1 cellular context compared by ENCODE assay signal in genomic region chr7:112437038-112437437, GRCh38.
TF ChIP-seq lines count a peak whose summit lies in the region.

No MANE protein-coding gene starts in this region.

TF ChIP-seq in SK-N-SH, 30 proteins besides CTCF, POLR2A, EP300 and RAD21:
- TF ChIP-seq USF1 (IDR thresholded peaks at IDR 0.05; ENCODE audit: borderline replicate concordance, low read depth) (no peak), NFIC (IDR thresholded peaks at IDR 0.05; ENCODE audit: borderline replicate concordance) (0 out of 2 replicates have a peak, but pooled peaks have one; percentile 24), GABPA (IDR thresholded peaks at IDR 0.05; ENCODE audit: low read depth) (no peak), IRF3 (IDR thresholded peaks at IDR 0.05; ENCODE audit: low read depth, low read length) (no peak), FOSL2 (IDR thresholded peaks at IDR 0.05; ENCODE audit: borderline replicate concordance, low read depth) (peak; percentile 82), FOXJ3 (CRISPR knock-in tag; IDR thresholded peaks at IDR 0.05) (no peak), TAF1 (IDR thresholded peaks at IDR 0.05; ENCODE audit: borderline replicate concordance, low read depth, low read length) (no peak), YY1 (IDR thresholded peaks at IDR 0.05; ENCODE audit: low read depth) (no peak), RXRA (IDR thresholded peaks at IDR 0.05; ENCODE audit: borderline replicate concordance, low read depth) (no peak), RCOR1 (IDR thresholded peaks at IDR 0.05; ENCODE audit: low read length) (no peak), MEF2A (IDR thresholded peaks at IDR 0.05; ENCODE audit: borderline replicate concordance, low read depth) (no peak), TEAD4 (IDR thresholded peaks at IDR 0.05; ENCODE audit: borderline replicate concordance, insufficient read depth) (0 out of 2 replicates have a peak, but pooled peaks have one; percentile 31), REST (IDR thresholded peaks at IDR 0.05; ENCODE audit: low read depth, low read length) (no peak), TCF12 (IDR thresholded peaks at IDR 0.05) (peak; percentile 51; the same call in 1 of the 2 replicates), USF2 (IDR thresholded peaks at IDR 0.05; ENCODE audit: borderline replicate concordance, low read depth, low read length) (no peak), GATA2 (CRISPR knock-in tag; IDR thresholded peaks at IDR 0.05) (no peak), ZBTB33 (IDR thresholded peaks at IDR 0.05; ENCODE audit: borderline replicate concordance, low read depth) (no peak), JUND (IDR thresholded peaks at IDR 0.05) (peak; percentile 80), CHD2 (IDR thresholded peaks at IDR 0.05; ENCODE audit: low read length, partially characterized antibody) (no peak)
